In genomic region chr1:26281971-26282693, GRCh38 we compare ENCODE assay signal across 9 cellular contexts. TPM values are rescaled to one million over a fixed set of nuclear protein-coding genes. Genes with fewer than 3 reads are reported as not detected.
DNase-seq lines count a peak whose midpoint lies in the region; ATAC-seq and TF ChIP-seq lines count a peak whose summit lies in the region.
"Had no signal": no experiment of that assay in that cellular context is flagged by ENCODE, and none has a peak within 500 bp of the region (broad histone marks: within the 10 kb centered on the region; RNA-seq: fewer than 3 reads in every experiment).

No MANE protein-coding gene starts in this region.

- TF ChIP-seq POLR2A in breast epithelium (IDR thresholded peaks at IDR 0.05) (no peak), vagina (IDR thresholded peaks at IDR 0.05) (no peak)

- H3K4me1 Mint-ChIP-seq in MCF 10A (ENCODE audit: insufficient read depth, unreplicated experiment), result peaks cover 63% of the 10 kb centered on the region
- peaks cover 94% of the 10 kb centered on the region for H3K4me1 Mint-ChIP-seq in activated T-cell treated with anti-CD3 and anti-CD28 coated beads, Interleukin-2, amount 50 U/mL, for 72 hours (ENCODE audit: low read depth)

- no peaks in the 10 kb centered on the region for H3K27me3 Mint-ChIP-seq in MCF 10A (ENCODE audit: insufficient read depth, unreplicated experiment)
- no peaks in the 10 kb centered on the region for H3K27me3 Mint-ChIP-seq in activated T-cell treated with anti-CD3 and anti-CD28 coated beads, Interleukin-2, amount 50 U/mL, for 72 hours (ENCODE audit: low read depth)

- POLR2A ChIA-PET in MCF 10A (lab: Yijun Ruan, JAX), result interaction anchor here (3.2 to 8.9 kb wide), 2 partner anchors 47 to 112 kb away, joined by 12 to 83 read pairs; partner anchors contain the start of genes CEP85 and ZNF593

- H3K27ac Mint-ChIP-seq in MCF 10A (ENCODE audit: low read depth, unreplicated experiment), result no peak overlapping the region
- H3K27ac Mint-ChIP-seq in activated T-cell treated with anti-CD3 and anti-CD28 coated beads, Interleukin-2, amount 50 U/mL, for 72 hours, result peak overlapping the region; percentile 55

- no peaks in the 10 kb centered on the region for H3K9me3 Mint-ChIP-seq in MCF 10A (ENCODE audit: unreplicated experiment)
- no peaks in the 10 kb centered on the region for H3K9me3 Mint-ChIP-seq in activated T-cell treated with anti-CD3 and anti-CD28 coated beads, Interleukin-2, amount 50 U/mL, for 72 hours

- ATAC-seq in activated T-cell treated with anti-CD3 and anti-CD28 coated beads, Interleukin-2, amount 50 U/mL, for 72 hours (replicated peaks in 1 of 2), result no peak
- ATAC-seq in GM21447 (IDR thresholded peaks at IDR 0.05; ENCODE audit: unreplicated experiment) (no peak), HG02840 (IDR thresholded peaks at IDR 0.05; ENCODE audit: low FRiP score, unreplicated experiment) (no peak)
- ATAC-seq: right lobe of liver had no signal

- H3K27me3 ChIP-seq in breast epithelium (no peaks in the 10 kb centered on the region), vagina (no peaks in the 10 kb centered on the region)
- H3K27me3 ChIP-seq: right lobe of liver had no signal

- no peak overlapping the region for H3K4me3 ChIP-seq in breast epithelium
- H3K4me3 ChIP-seq in vagina, result no peak overlapping the region
- H3K4me3 ChIP-seq: right lobe of liver had no signal

- peaks cover 25% of the 10 kb centered on the region for H3K36me3 Mint-ChIP-seq in MCF 10A (ENCODE audit: insufficient read depth, unreplicated experiment)
- H3K36me3 Mint-ChIP-seq in activated T-cell treated with anti-CD3 and anti-CD28 coated beads, Interleukin-2, amount 50 U/mL, for 72 hours (ENCODE audit: insufficient read depth in 2 of 2), result peaks cover 2 to 14% of the 10 kb centered on the region in 2 donors

- no peak for TF ChIP-seq CTCF in breast epithelium (IDR thresholded peaks at IDR 0.05)
- no peak for TF ChIP-seq CTCF in MCF 10A (IDR thresholded peaks at IDR 0.05; ENCODE audit: unreplicated experiment)
- no peak for TF ChIP-seq CTCF in vagina (IDR thresholded peaks at IDR 0.05)

- no peak overlapping the region for H3K4me3 Mint-ChIP-seq in MCF 10A (ENCODE audit: unreplicated experiment)
- H3K4me3 Mint-ChIP-seq in activated T-cell treated with anti-CD3 and anti-CD28 coated beads, Interleukin-2, amount 50 U/mL, for 72 hours, result peak overlapping the region; percentile 81 to 97

- CTCF ChIA-PET in MCF 10A (lab: Yijun Ruan, JAX), result interaction anchor here (1.0 kb wide), 1 partner anchor 49 kb away, joined by 3 read pairs; no protein-coding TSS in a partner anchor

- H3K9me3 ChIP-seq in breast epithelium (no peaks in the 10 kb centered on the region), vagina (no peaks in the 10 kb centered on the region)
- H3K9me3 ChIP-seq: right lobe of liver had no signal

- DNase-seq in breast epithelium (ENCODE audit: low spot score in 2 of 2) (no peak), MCF 10A (ENCODE audit: unreplicated experiment) (no peak), iris pigment epithelial cell (ENCODE audit: low read depth) (peak; percentile 51), vagina (ENCODE audit: extremely low spot score in 2 of 2) (peak in 1 of 2 donors; percentile 79), mucosa of gallbladder (ENCODE audit: low spot score) (no peak)
- DNase-seq in activated T-cell treated with anti-CD3 and anti-CD28 coated beads, Interleukin-2, amount 50 U/mL, for 72 hours, result no peak

- H3K36me3 ChIP-seq in breast epithelium (no peaks in the 10 kb centered on the region), vagina (peaks cover 0 to 8% of the 10 kb centered on the region in 2 donors)
- H3K36me3 ChIP-seq: right lobe of liver had no signal

- no TSS peak for BruUV-seq in MCF 10A (replicated peaks; lab: Mats Ljungman, UMichigan)

- H3K4me1 ChIP-seq in breast epithelium (peaks cover 8 to 15% of the 10 kb centered on the region in 2 donors), vagina (peaks cover 88% of the 10 kb centered on the region)

- intact Hi-C loops in breast epithelium (cut with DNase I; ENCODE audit: low total_unique reads), result no loop called here
- intact Hi-C loops in MCF 10A (cut with micrococcal nuclease), result no loop called here
- intact Hi-C loops in vagina (cut with DNase I), result no loop called here

- H3K27ac ChIP-seq in breast epithelium (peak overlapping the region; percentile 8 to 97), vagina (peak overlapping the region; percentile 95)
- H3K27ac ChIP-seq: right lobe of liver had no signal

RNA-seq across cellular contexts. Expression of gene SH3BGRL3, which starts 2.2 kb away (rescaled TPM):
- total RNA-seq in breast epithelium (10 to 100 TPM; 27.5 to 55.7 (median 50.1) TPM), MCF 10A (2022) (133 and 170 TPM in 2 replicates), vagina (115 TPM), mucosa of gallbladder (133 TPM)
- 100 to 1,000 TPM; 148 to 165 TPM for total RNA-seq in activated T-cell treated with anti-CD3 and anti-CD28 coated beads, Interleukin-2, amount 50 U/mL, for 72 hours

RNA-seq across cellular contexts. Expression of gene UBXN11, which starts 24.3 kb away (rescaled TPM):
- 10 to 100 TPM; 15.0 to 25.5 (median 24.9) TPM for total RNA-seq in breast epithelium
- 17.7 and 20.3 TPM in 2 replicates for total RNA-seq in MCF 10A (2022)
- total RNA-seq in activated T-cell treated with anti-CD3 and anti-CD28 coated beads, Interleukin-2, amount 50 U/mL, for 72 hours, result 10 to 100 TPM; 19.1 to 19.3 TPM
- 7.1 TPM for total RNA-seq in vagina
- 21.3 TPM for total RNA-seq in mucosa of gallbladder

RNA-seq across cellular contexts. Expression of gene CD52, which starts 35.6 kb away (rescaled TPM):
- 10 to 100 TPM in 2 of 3 donors, 1 to 10 TPM in 1; 8.3 to 12.8 (median 12.3) TPM for total RNA-seq in breast epithelium
- not detected in 2 replicates for total RNA-seq in MCF 10A (2022)
- 100 to 1,000 TPM; 213 to 245 TPM for total RNA-seq in activated T-cell treated with anti-CD3 and anti-CD28 coated beads, Interleukin-2, amount 50 U/mL, for 72 hours
- total RNA-seq in vagina, result 8.1 TPM
- total RNA-seq in mucosa of gallbladder, result 21.1 TPM

RNA-seq across cellular contexts. Expression of gene CEP85, which starts 48.1 kb away (rescaled TPM):
- total RNA-seq in breast epithelium, result 10 to 100 TPM in 1 of 3 donors, 1 to 10 TPM in 2; 4.8 to 11.7 (median 7.5) TPM
- total RNA-seq in MCF 10A (2022), result 11.1 and 12.2 TPM in 2 replicates
- 10 to 100 TPM; 30.8 to 34.6 TPM for total RNA-seq in activated T-cell treated with anti-CD3 and anti-CD28 coated beads, Interleukin-2, amount 50 U/mL, for 72 hours
- 9.1 TPM for total RNA-seq in vagina
- 10.0 TPM for total RNA-seq in mucosa of gallbladder
